ENCODE assay signal across 8 cellular contexts in the genomic region with DNA sequence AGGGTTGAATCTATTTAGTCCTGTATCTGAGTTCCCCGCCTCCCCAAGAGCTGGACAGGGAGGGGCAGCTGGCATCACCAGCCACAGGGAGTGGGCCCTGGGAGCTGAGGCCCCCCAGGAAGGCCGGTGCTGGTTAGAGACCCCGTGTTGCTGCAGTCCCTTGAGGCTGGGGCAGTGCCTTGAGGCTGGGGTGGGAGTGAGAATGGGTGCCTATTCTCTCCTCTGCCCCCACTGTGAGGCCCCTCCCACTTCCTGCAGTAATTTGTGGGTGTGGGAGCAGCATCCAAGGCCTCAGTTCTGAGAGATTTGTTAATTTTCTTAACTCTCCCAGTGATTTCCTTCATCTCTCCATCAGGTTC. TPM values are rescaled to one million over a fixed set of nuclear protein-coding genes. Genes with fewer than 3 reads are reported as not detected.
DNase-seq lines count a peak whose midpoint lies in the region; ATAC-seq, FAIRE-seq and TF ChIP-seq lines count a peak whose summit lies in the region.

No MANE protein-coding gene starts in this region.

- ATAC-seq in SK-N-SH treated with all-trans-retinoic acid at 6 μM for 48 hours (no peak), left lung (no peak), thoracic aorta (ENCODE audit: insufficient number of reproducible peaks, low FRiP score, low read depth) (no peak), GM21576 (IDR thresholded peaks at IDR 0.05; ENCODE audit: unreplicated experiment) (no peak), HG03520 (IDR thresholded peaks at IDR 0.05; ENCODE audit: unreplicated experiment) (no peak)

- peak overlapping the region; percentile 79; the same call in 1 of the 2 replicates for H3K4me2 ChIP-seq in SK-N-SH

- no peak for TF ChIP-seq CTCF in SK-N-SH (IDR thresholded peaks at IDR 0.05)
- TF ChIP-seq CTCF in left lung (IDR thresholded peaks at IDR 0.05), result no peak
- no peak for TF ChIP-seq CTCF in thoracic aorta (IDR thresholded peaks at IDR 0.05)

- no peak for FAIRE-seq in HTR-8/SVneo (lab: Jason Lieb, UNC)

- H3K27ac ChIP-seq in SK-N-SH (ENCODE audit: low read depth in 2 of 2, low read length in 1 of 2) (peak overlapping the region; percentile 97 to 98), left lung (peak overlapping the region; percentile 98 to 99), thoracic aorta (peak overlapping the region; percentile 96 to 97)

- H3K4me3 Mint-ChIP-seq in activated T-helper 2 cell treated with anti-CD3 and anti-CD28 coated beads, Interferon-gamma antibody, Interleukin-2, Interleukin-4, amounts not matched to agents 10 μg/mL and 5 μg/mL and 100 μg/mL, durations not matched to agents 14 hours and 24 hours and 36 hours (ENCODE audit: low read depth), result peak overlapping the region; percentile 52

- CTCF ChIA-PET in SK-N-SH (lab: Yijun Ruan, JAX), result interaction anchor here (1.0 to 4.8 kb wide), 7 partner anchors 9 to 268 kb away, joined by 3 to 143 read pairs (median 45); no protein-coding TSS in a partner anchor

- no peak for TF ChIP-seq RAD21 in SK-N-SH (IDR thresholded peaks at IDR 0.05; ENCODE audit: low read length)

- H3F3A ChIP-seq in SK-N-SH (replicated peaks; ENCODE audit: insufficient read depth), result peaks cover 19% of the 10 kb centered on the region

- no peaks in the 10 kb centered on the region for H3K9me3 ChIP-seq in SK-N-SH
- H3K9me3 ChIP-seq in left lung, result no peaks in the 10 kb centered on the region
- H3K9me3 ChIP-seq in thoracic aorta, result no peaks in the 10 kb centered on the region

- H3K27me3 ChIP-seq in SK-N-SH (ENCODE audit: insufficient read depth), result no peaks in the 10 kb centered on the region
- no peaks in the 10 kb centered on the region for H3K27me3 ChIP-seq in left lung
- no peaks in the 10 kb centered on the region for H3K27me3 ChIP-seq in thoracic aorta (replicated peaks; ENCODE audit: insufficient read depth)

- peaks cover 12% of the 10 kb centered on the region for H3K36me3 Mint-ChIP-seq in activated T-helper 2 cell treated with anti-CD3 and anti-CD28 coated beads, Interferon-gamma antibody, Interleukin-2, Interleukin-4, amounts not matched to agents 10 μg/mL and 5 μg/mL and 100 μg/mL, durations not matched to agents 14 hours and 24 hours and 36 hours (ENCODE audit: low read depth)

- no peak overlapping the region for H3K4me3 ChIP-seq in SK-N-SH (ENCODE audit: low read depth in 2 of 2, low read length in 1 of 2)
- no peak overlapping the region for H3K4me3 ChIP-seq in left lung
- H3K4me3 ChIP-seq in thoracic aorta, result no peak overlapping the region

- H2AFZ ChIP-seq in SK-N-SH (ENCODE audit: low read depth), result 0 out of 2 replicates have a peak overlapping the region, but pooled peaks have one; percentile 45

- peaks cover 45% of the 10 kb centered on the region for H3K79me2 ChIP-seq in SK-N-SH (ENCODE audit: insufficient read depth)

- H4K20me1 ChIP-seq in SK-N-SH (ENCODE audit: insufficient read depth), result no peaks in the 10 kb centered on the region

- H3K27ac Mint-ChIP-seq in activated T-helper 2 cell treated with anti-CD3 and anti-CD28 coated beads, Interferon-gamma antibody, Interleukin-2, Interleukin-4, amounts not matched to agents 10 μg/mL and 5 μg/mL and 100 μg/mL, durations not matched to agents 14 hours and 24 hours and 36 hours, result peak overlapping the region; percentile 72

- peaks cover 32 to 33% of the 10 kb centered on the region in 2 experiments for H3K4me1 ChIP-seq in SK-N-SH (ENCODE audit: control insufficient read depth in 1 of 2, insufficient read depth in 2 of 2, low read depth in 1 of 2, low read length in 1 of 2)
- H3K4me1 ChIP-seq in left lung, result peaks cover 35 to 71% of the 10 kb centered on the region in 2 donors
- peaks cover 42 to 60% of the 10 kb centered on the region in 2 donors for H3K4me1 ChIP-seq in thoracic aorta (ENCODE audit: control insufficient read depth in 1 of 2, low read depth in 2 of 2)

- H3K36me3 ChIP-seq in SK-N-SH (replicated peaks in 1 of 2; ENCODE audit: control insufficient read depth in 1 of 2, insufficient read depth in 2 of 2, low read length in 1 of 2) (peaks cover 0 to 2% of the 10 kb centered on the region in 2 experiments), left lung (peaks cover 0 to 3% of the 10 kb centered on the region in 2 donors), thoracic aorta (no peaks in the 10 kb centered on the region)

- peaks cover 53% of the 10 kb centered on the region for H3K4me1 Mint-ChIP-seq in activated T-helper 2 cell treated with anti-CD3 and anti-CD28 coated beads, Interferon-gamma antibody, Interleukin-2, Interleukin-4, amounts not matched to agents 10 μg/mL and 5 μg/mL and 100 μg/mL, durations not matched to agents 14 hours and 24 hours and 36 hours (ENCODE audit: low read depth)

- no CpG with 5 or more reads among the region's 3 CpGs for WGBS in SK-N-SH (ENCODE audit: low lambda C conversion rate)

- no peak for DNase-seq in SK-N-SH
- peak; percentile 51 for DNase-seq in activated T-helper 2 cell treated with anti-CD3 and anti-CD28 coated beads, Interferon-gamma antibody, Interleukin-2, Interleukin-4, amounts not matched to agents 10 μg/mL and 5 μg/mL and 100 μg/mL, durations not matched to agents 14 hours and 24 hours and 36 hours (ENCODE audit: low spot score)
- DNase-seq in left lung, result peak in 1 of 2 donors; percentile 47
- no peak for DNase-seq in thoracic aorta (ENCODE audit: low spot score)
- no peak for DNase-seq in HTR-8/SVneo (ENCODE audit: insufficient read length, low spot score)

- POLR2A ChIA-PET in SK-N-SH (lab: Yijun Ruan, JAX), result no interaction called here

- H3K27me3 Mint-ChIP-seq in activated T-helper 2 cell treated with anti-CD3 and anti-CD28 coated beads, Interferon-gamma antibody, Interleukin-2, Interleukin-4, amounts not matched to agents 10 μg/mL and 5 μg/mL and 100 μg/mL, durations not matched to agents 14 hours and 24 hours and 36 hours (ENCODE audit: low read depth), result no peaks in the 10 kb centered on the region

- peaks cover 2% of the 10 kb centered on the region for H3K9me3 Mint-ChIP-seq in activated T-helper 2 cell treated with anti-CD3 and anti-CD28 coated beads, Interferon-gamma antibody, Interleukin-2, Interleukin-4, amounts not matched to agents 10 μg/mL and 5 μg/mL and 100 μg/mL, durations not matched to agents 14 hours and 24 hours and 36 hours

- intact Hi-C loops in activated T-helper 2 cell treated with anti-CD3 and anti-CD28 coated beads, Interferon-gamma antibody, Interleukin-2, Interleukin-4, amounts not matched to agents 10 μg/mL and 5 μg/mL and 100 μg/mL, durations not matched to agents 14 hours and 24 hours and 36 hours (cut with micrococcal nuclease), result loop anchor here (5.0 to 10.0 kb wide), 2 partner anchors 235 to 273 kb away; partner anchors contain the start of gene STK40
- intact Hi-C loops in left lung (cut with DNase I), result loop anchor here in 1 of 2 donors (10.0 kb wide), 1 partner anchor 133 kb away; no protein-coding TSS in a partner anchor

- TF ChIP-seq EP300 in SK-N-SH (IDR thresholded peaks at IDR 0.05; ENCODE audit: borderline replicate concordance in 1 of 2, low read depth in 1 of 2, low read length in 1 of 2), result no peak

- no peaks in the 10 kb centered on the region for H3K9me2 ChIP-seq in SK-N-SH

- H3K9ac ChIP-seq in SK-N-SH, result peak overlapping the region; percentile 36; the same call in 1 of the 2 replicates

TF ChIP-seq in SK-N-SH, 30 proteins besides CTCF, POLR2A, EP300 and RAD21:
- TF ChIP-seq GABPA (IDR thresholded peaks at IDR 0.05; ENCODE audit: low read depth), result no peak
- TF ChIP-seq, protein P1, sequence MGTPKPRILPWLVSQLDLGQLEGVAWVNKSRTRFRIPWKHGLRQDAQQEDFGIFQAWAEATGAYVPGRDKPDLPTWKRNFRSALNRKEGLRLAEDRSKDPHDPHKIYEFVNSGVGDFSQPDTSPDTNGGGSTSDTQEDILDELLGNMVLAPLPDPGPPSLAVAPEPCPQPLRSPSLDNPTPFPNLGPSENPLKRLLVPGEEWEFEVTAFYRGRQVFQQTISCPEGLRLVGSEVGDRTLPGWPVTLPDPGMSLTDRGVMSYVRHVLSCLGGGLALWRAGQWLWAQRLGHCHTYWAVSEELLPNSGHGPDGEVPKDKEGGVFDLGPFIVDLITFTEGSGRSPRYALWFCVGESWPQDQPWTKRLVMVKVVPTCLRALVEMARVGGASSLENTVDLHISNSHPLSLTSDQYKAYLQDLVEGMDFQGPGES (IDR thresholded peaks at IDR 0.05; ENCODE audit: low read depth, low read length), result no peak

TF ChIP-seq in SK-N-SH treated with all-trans-retinoic acid at 6 μM for 48 hours, 23 proteins besides CTCF, POLR2A, EP300 and RAD21 (continues in another document):
- TF ChIP-seq BACH2 (CRISPR knock-in tag; IDR thresholded peaks at IDR 0.05; ENCODE audit: borderline replicate concordance) (no peak), CSDC2 (CRISPR knock-in tag; IDR thresholded peaks at IDR 0.05) (no peak), TOX (CRISPR knock-in tag; IDR thresholded peaks at IDR 0.05; ENCODE audit: borderline replicate concordance) (no peak), ZNF8 (CRISPR knock-in tag; IDR thresholded peaks at IDR 0.05) (no peak), ZC3H10 (CRISPR knock-in tag; IDR thresholded peaks at IDR 0.05) (no peak), GLIS3 (CRISPR knock-in tag; IDR thresholded peaks at IDR 0.05) (no peak)

RNA-seq across cellular contexts. Expression of gene TRAPPC3, which starts 2.5 kb away (rescaled TPM):
- polyA plus RNA-seq in SK-N-SH (2012; rRNA removed), result 149 and 169 TPM in 2 replicates
- 172 and 173 TPM in 2 replicates for polyA plus RNA-seq in SK-N-SH (2012; cell fraction: cytosol; rRNA removed)
- 83.1 and 92.3 TPM in 2 replicates for polyA plus RNA-seq in SK-N-SH (2012; cell fraction: nucleus; rRNA removed)
- 68.4 and 71.5 TPM in 2 replicates for total RNA-seq in activated T-helper 2 cell treated with anti-CD3 and anti-CD28 coated beads, Interferon-gamma antibody, Interleukin-2, Interleukin-4, amounts not matched to agents 10 μg/mL and 5 μg/mL and 100 μg/mL, durations not matched to agents 14 hours and 24 hours and 36 hours
- 10 to 100 TPM; 66.0 to 71.4 TPM for total RNA-seq in left lung
- total RNA-seq in thoracic aorta, result 10 to 100 TPM; 78.5 to 92.3 TPM

RNA-seq across cellular contexts. Expression of gene MAP7D1, which starts 4.1 kb away (rescaled TPM):
- polyA plus RNA-seq in SK-N-SH (2012; rRNA removed), result 40.6 and 69.9 TPM in 2 replicates
- polyA plus RNA-seq in SK-N-SH (2012; cell fraction: cytosol; rRNA removed), result 78.2 and 85.1 TPM in 2 replicates
- polyA plus RNA-seq in SK-N-SH (2012; cell fraction: nucleus; rRNA removed), result 137 and 148 TPM in 2 replicates
- total RNA-seq in activated T-helper 2 cell treated with anti-CD3 and anti-CD28 coated beads, Interferon-gamma antibody, Interleukin-2, Interleukin-4, amounts not matched to agents 10 μg/mL and 5 μg/mL and 100 μg/mL, durations not matched to agents 14 hours and 24 hours and 36 hours, result 162 and 172 TPM in 2 replicates
- 100 to 1,000 TPM; 123 to 147 TPM for total RNA-seq in left lung
- 100 to 1,000 TPM; 170 to 186 TPM for total RNA-seq in thoracic aorta

RNA-seq across cellular contexts. Expression of gene COL8A2, which starts 26.8 kb away (rescaled TPM):
- 2.6 and 3.1 TPM in 2 replicates for polyA plus RNA-seq in SK-N-SH (2012; rRNA removed)
- 1.6 and 2.6 TPM in 2 replicates for polyA plus RNA-seq in SK-N-SH (2012; cell fraction: cytosol; rRNA removed)
- 2.3 and 2.6 TPM in 2 replicates for polyA plus RNA-seq in SK-N-SH (2012; cell fraction: nucleus; rRNA removed)
- total RNA-seq in activated T-helper 2 cell treated with anti-CD3 and anti-CD28 coated beads, Interferon-gamma antibody, Interleukin-2, Interleukin-4, amounts not matched to agents 10 μg/mL and 5 μg/mL and 100 μg/mL, durations not matched to agents 14 hours and 24 hours and 36 hours, result not detected in 2 replicates
- 1 to 10 TPM; 7.0 to 8.4 TPM for total RNA-seq in left lung
- 100 to 1,000 TPM in 1 of 2 donors, 10 to 100 TPM in 1; 41.6 to 126 TPM for total RNA-seq in thoracic aorta

Comparison
In these comparisons a context has a peak if more than half of its experiments do, and no peak if none do; other contexts are left out.
1. RNA of gene COL8A2, which starts 26.8 kb away (total RNA-seq): 41.6 to 126 TPM in thoracic aorta; 7.0 to 8.4 TPM in left lung and not detected in activated T-helper 2 cell treated with anti-CD3 and anti-CD28 coated beads, Interferon-gamma antibody, Interleukin-2, Interleukin-4, amounts not matched to agents 10 μg/mL and 5 μg/mL and 100 μg/mL, durations not matched to agents 14 hours and 24 hours and 36 hours; every median in the first group is over 4 times any median in the second.
2. Peak in every context shown above with its lines, with median percentiles within 50 percentile points of each other: H3K27ac ChIP-seq.